ENCODE assay signal across 37 cellular contexts in genomic region chr20:44781791-44782190, GRCh38. TPM values are rescaled to one million over a fixed set of nuclear protein-coding genes. Genes with fewer than 3 reads are reported as not detected.
"Had no signal": no experiment of that assay in that cellular context is flagged by ENCODE, and none has a peak within 500 bp of the region (broad histone marks: within the 10 kb centered on the region; RNA-seq: fewer than 3 reads in every experiment).

No MANE protein-coding gene starts in this region.

- H3K4me3 ChIP-seq: adrenal gland, body of pancreas, breast epithelium, cardiac muscle cell had no signal

- H3K4me1 ChIP-seq: adrenal gland, body of pancreas, breast epithelium had no signal

- FAIRE-seq: astrocyte, TTC549 had no signal

- H3K9me3 ChIP-seq: adrenal gland, body of pancreas, breast epithelium had no signal

- H3K36me3 ChIP-seq: adrenal gland, brain microvascular endothelial cell, breast epithelium, cardiac muscle cell had no signal

- H3K27me3 ChIP-seq: adrenal gland, body of pancreas, brain microvascular endothelial cell, cardiac muscle cell had no signal

- ATAC-seq: activated CD8-positive, alpha-beta memory T cell treated with anti-CD3 and anti-CD28 coated beads, Interleukin-2, amount 10 ng/mL, durations not matched to agents 7 days and 5 days; activated CD8-positive, alpha-beta T cell treated with anti-CD3 and anti-CD28 coated beads, Interleukin-2, amount 10 ng/mL, durations not matched to agents 7 days and 5 days; activated naive CD4-positive, alpha-beta T cell treated with anti-CD3 and anti-CD28 coated beads, Interleukin-2, amount 50 U/mL, for 72 hours; activated T-cell treated with anti-CD3 and anti-CD28 coated beads, Interleukin-2, amount 50 U/mL, for 4 hours; activated T-cell treated with anti-CD3 and anti-CD28 coated beads, Interleukin-2, amount 50 U/mL, for 72 hours; activated T-helper 17 cell treated with anti-CD3 and anti-CD28 coated beads, Interleukin-2, amount 50 U/mL, for 72 hours; body of pancreas had no signal

- H3K27ac ChIP-seq: adrenal gland, body of pancreas, brain microvascular endothelial cell, breast epithelium, cardiac muscle cell, VCaP had no signal

- DNase-seq: activated B cell treated with CpG ODN at 0.5 μM for 24 hours; activated CD4-positive, alpha-beta memory T cell treated with anti-CD3 and anti-CD28 coated beads, Interleukin-2, amount 10 ng/mL, durations not matched to agents 7 days and 5 days; activated CD4-positive, alpha-beta T cell treated with anti-CD3 and anti-CD28 coated beads for 4 hours; activated CD4-positive, alpha-beta T cell treated with anti-CD3 and anti-CD28 coated beads, Interleukin-2, amount 10 ng/mL, durations not matched to agents 24 days and 14 days; activated CD4-positive, alpha-beta T cell treated with anti-CD3 and anti-CD28 coated beads, Interleukin-2, amount 50 U/mL, for 1 hour; activated CD4-positive, alpha-beta T cell treated with anti-CD3 and anti-CD28 coated beads, Interleukin-2, amount 50 U/mL, for 48 hours; activated CD4-positive, CD25-positive, alpha-beta regulatory T cell treated with anti-CD3 and anti-CD28 coated beads, Interleukin-2, amount 50 U/mL, for 72 hours; activated CD8-positive, alpha-beta memory T cell treated with anti-CD3 and anti-CD28 coated beads for 24 hours; activated CD8-positive, alpha-beta memory T cell treated with anti-CD3 and anti-CD28 coated beads, Interleukin-2, amount 10 ng/mL, durations not matched to agents 7 days and 5 days; activated CD8-positive, alpha-beta T cell treated with anti-CD3 and anti-CD28 coated beads, Interleukin-2, amount 10 ng/mL, durations not matched to agents 7 days and 5 days; activated effector memory CD4-positive, alpha-beta T cell treated with anti-CD3 and anti-CD28 coated beads, Interleukin-2, amount 50 U/mL, for 16 hours; activated gamma-delta T cell treated with Interleukin-2 at 50 U/mL for 16 hours; activated naive CD4-positive, alpha-beta T cell; activated naive CD4-positive, alpha-beta T cell treated with anti-CD3 and anti-CD28 coated beads for 36 hours; activated naive CD4-positive, alpha-beta T cell treated with anti-CD3 and anti-CD28 coated beads, Interleukin-2, amount 50 U/mL, for 16 hours; activated naive CD8-positive, alpha-beta T cell treated with anti-CD3 and anti-CD28 coated beads for 36 hours; activated T-cell treated with anti-CD3 and anti-CD28 coated beads for 4 hours; activated T-cell treated with anti-CD3 and anti-CD28 coated beads, Interleukin-2, amount 50 U/mL, for 1 hour; activated T-cell treated with anti-CD3 and anti-CD28 coated beads, Interleukin-2, amount 50 U/mL, for 4 hours; activated T-cell treated with anti-CD3 and anti-CD28 coated beads, Interleukin-2, amount 50 U/mL, for 72 hours; adrenal gland; amniotic stem cell; aorta; body of pancreas; brain microvascular endothelial cell; cerebellar nuclear complex; T-helper 1 cell; T-helper 2 cell; T-helper 9 cell had no signal

RNA-seq across cellular contexts. Expression of gene RIMS4, which starts 28.6 kb away (rescaled TPM):
- total RNA-seq: activated B cell treated with CpG ODN at 0.5 μM for 24 hours; activated CD4-positive, alpha-beta memory T cell treated with anti-CD3 and anti-CD28 coated beads, Interleukin-2, amount 10 ng/mL, durations not matched to agents 7 days and 5 days; activated CD4-positive, alpha-beta T cell treated with anti-CD3 and anti-CD28 coated beads, Interleukin-2, amount 10 ng/mL, durations not matched to agents 24 days and 14 days; activated CD8-positive, alpha-beta memory T cell treated with anti-CD3 and anti-CD28 coated beads, Interleukin-2, amount 10 ng/mL, durations not matched to agents 7 days and 5 days; activated CD8-positive, alpha-beta T cell treated with anti-CD3 and anti-CD28 coated beads, Interleukin-2, amount 10 ng/mL, durations not matched to agents 7 days and 5 days; activated T-helper 1 cell treated with anti-CD3 and anti-CD28 coated beads, Interleukin-12 subunit alpha, Interleukin-12 subunit beta, Interleukin-2, Interleukin-4 antibody, amounts not matched to agents 30 ng/mL and 10 ng/mL and 1 ng/mL, durations not matched to agents 14 hours and 24 hours and 36 hours had no signal

RNA-seq across cellular contexts. Expression of gene KCNK15, which starts 36.1 kb away (rescaled TPM):
- total RNA-seq: activated CD4-positive, alpha-beta memory T cell treated with anti-CD3 and anti-CD28 coated beads, Interleukin-2, amount 10 ng/mL, durations not matched to agents 7 days and 5 days; activated CD8-positive, alpha-beta memory T cell treated with anti-CD3 and anti-CD28 coated beads, Interleukin-2, amount 10 ng/mL, durations not matched to agents 7 days and 5 days; activated CD8-positive, alpha-beta T cell treated with anti-CD3 and anti-CD28 coated beads, Interleukin-2, amount 10 ng/mL, durations not matched to agents 7 days and 5 days; cardiac muscle cell had no signal
